Comparison of ENCODE assay signal across 23 cellular contexts in genomic region chr18:38690626-38691025, GRCh38.
"Had no signal": no experiment of that assay in that cellular context is flagged by ENCODE, and none has a peak within 500 bp of the region (broad histone marks: within the 10 kb centered on the region; RNA-seq: fewer than 3 reads in every experiment).

No MANE protein-coding gene starts in this region.

- ATAC-seq: left cardiac atrium; left lung; lower lobe of right lung; natural killer cell; right lobe of liver; stimulated activated memory B cell treated with anti-CD40 and anti-IgM and Interleukin-4, amounts not matched to agents 10 μg/mL and 1 μg/mL and 100 μg/mL, for 72 hours; stimulated activated naive CD8-positive, alpha-beta T cell treated with anti-CD3 and anti-CD28 coated beads, Interleukin-15, amount 100 ng/mL, for 72 hours had no signal

- H3K4me1 Mint-ChIP-seq: naive B cell; natural killer cell; nephron progenitor cell; stimulated activated memory B cell treated with anti-CD40 and anti-IgM and Interleukin-4, amounts not matched to agents 10 μg/mL and 1 μg/mL and 100 μg/mL, for 72 hours; stimulated activated naive CD8-positive, alpha-beta T cell treated with anti-CD3 and anti-CD28 coated beads, Interleukin-15, amount 100 ng/mL, for 72 hours had no signal

- H3K4me3 Mint-ChIP-seq: naive B cell; natural killer cell; nephron progenitor cell; neural progenitor cell; stimulated activated memory B cell treated with anti-CD40 and anti-IgM and Interleukin-4, amounts not matched to agents 10 μg/mL and 1 μg/mL and 100 μg/mL, for 72 hours; stimulated activated naive CD8-positive, alpha-beta T cell treated with anti-CD3 and anti-CD28 coated beads, Interleukin-15, amount 100 ng/mL, for 72 hours; type B pancreatic cell had no signal

- H3K9me3 Mint-ChIP-seq: nephron progenitor cell, neural progenitor cell had no signal

- H3K36me3 Mint-ChIP-seq: naive B cell; natural killer cell; neural progenitor cell; stimulated activated memory B cell treated with anti-CD40 and anti-IgM and Interleukin-4, amounts not matched to agents 10 μg/mL and 1 μg/mL and 100 μg/mL, for 72 hours had no signal

- H3K27ac Mint-ChIP-seq: natural killer cell; nephron progenitor cell; neural progenitor cell; progenitor cell of endocrine pancreas; stimulated activated memory B cell treated with anti-CD40 and anti-IgM and Interleukin-4, amounts not matched to agents 10 μg/mL and 1 μg/mL and 100 μg/mL, for 72 hours; stimulated activated naive CD8-positive, alpha-beta T cell treated with anti-CD3 and anti-CD28 coated beads, Interleukin-15, amount 100 ng/mL, for 72 hours; type B pancreatic cell had no signal

- DNase-seq: kidney glomerular epithelial cell; left cardiac atrium; left lung; lower lobe of right lung; mammary epithelial cell; mesenchymal stem cell; naive B cell; natural killer cell; nephron progenitor cell; ovary; right lobe of liver; stimulated activated CD4-positive, alpha-beta T cell treated with anti-CD3 and anti-CD28 coated beads, Interleukin-1b, Interleukin-23, amount 100 ng/mL, for 48 hours; stimulated activated CD4-positive, alpha-beta T cell treated with anti-CD3 and anti-CD28 coated beads, Interleukin-2, amount 100 ng/mL, for 48 hours; stimulated activated CD4-positive, alpha-beta T cell treated with anti-CD3 and anti-CD28 coated beads, Interleukin-4, amount 100 ng/mL, for 4 hours; stimulated activated CD8-positive, alpha-beta memory T cell treated with anti-CD3 and anti-CD28 coated beads, Interleukin-4, amount 100 ng/mL, for 48 hours; stimulated activated naive CD4-positive, alpha-beta T cell treated with Interleukin-2 at 50 U/mL for 16 hours; stimulated activated naive CD8-positive, alpha-beta T cell treated with anti-CD3 and anti-CD28 coated beads, Interleukin-15, amount 100 ng/mL, for 72 hours; substantia nigra; uterus had no signal

- H3K27me3 Mint-ChIP-seq: naive B cell; progenitor cell of endocrine pancreas; stimulated activated memory B cell treated with anti-CD40 and anti-IgM and Interleukin-4, amounts not matched to agents 10 μg/mL and 1 μg/mL and 100 μg/mL, for 72 hours; stimulated activated naive CD8-positive, alpha-beta T cell treated with anti-CD3 and anti-CD28 coated beads, Interleukin-15, amount 100 ng/mL, for 72 hours had no signal
